8 cellular contexts compared by ENCODE assay signal in genomic region chr1:25520446-25521061, GRCh38. TPM values are rescaled to one million over a fixed set of nuclear protein-coding genes. Genes with fewer than 3 reads are reported as not detected.
DNase-seq lines count a peak whose midpoint lies in the region; ATAC-seq and TF ChIP-seq lines count a peak whose summit lies in the region.

No MANE protein-coding gene starts in this region.

- no peak overlapping the region for H3K27ac ChIP-seq in heart left ventricle

- no peaks in the 10 kb centered on the region for H3K36me3 ChIP-seq in heart left ventricle

- no peak overlapping the region for H3K4me3 ChIP-seq in heart left ventricle
- H3K4me3 ChIP-seq in retinal pigment epithelial cell (ENCODE audit: low read length): no peak overlapping the region

- WGBS in heart left ventricle, 4 donors: 8 to 20% (median 13%) methylated on average over 4 of the region's 4 CpGs

- TF ChIP-seq EP300 in Ishikawa (IDR thresholded peaks at IDR 0.05; ENCODE audit: borderline replicate concordance): no peak

- intact Hi-C loops in heart left ventricle (cut with DNase I): loop anchor here in 7 of 10 donors (5.0 to 10.0 kb wide), 6 partner anchors 113 to 292 kb away; partner anchors contain the start of gene RSRP1 (in 1 of the 7)

- TF ChIP-seq POLR2A in heart left ventricle (IDR thresholded peaks at IDR 0.05): no peak

- peak; percentile 73 to 88 (median 84) for TF ChIP-seq CTCF in heart left ventricle (IDR thresholded peaks at IDR 0.05)
- TF ChIP-seq CTCF in retinal pigment epithelial cell (conservative IDR thresholded peaks at IDR 0.05; ENCODE audit: low read depth, low read length): peak; percentile 84

- ATAC-seq in SK-N-SH treated with all-trans-retinoic acid at 6 μM for 48 hours: peak; percentile 73
- ATAC-seq in heart left ventricle: peak in 2 of 4 donors; percentile 36 to 55
- no peak for ATAC-seq in GM21360 (IDR thresholded peaks at IDR 0.05; ENCODE audit: unreplicated experiment)

- peak; percentile 82 for DNase-seq in COLO668 (lab: John Stamatoyannopoulos, UW; ENCODE audit: unreplicated experiment)
- DNase-seq in activated naive CD4-positive, alpha-beta T cell treated with anti-CD3 and anti-CD28 coated beads, Interleukin-2, amount 50 U/mL, for 16 hours: peak; percentile 76
- peak in 3 of 5 donors; percentile 51 to 68 (median 56) for DNase-seq in heart left ventricle
- DNase-seq in retinal pigment epithelial cell (ENCODE audit: low read depth): no peak
- no peak for DNase-seq in amniotic stem cell (lab: John Stamatoyannopoulos, UW)

- TF ChIP-seq RAD21 in Ishikawa (IDR thresholded peaks at IDR 0.05; ENCODE audit: low read depth): peak; percentile 67

- H3K27me3 ChIP-seq in heart left ventricle: no peaks in the 10 kb centered on the region

- H3K9me3 ChIP-seq in heart left ventricle: peaks cover 0 to 7% (median 0%) of the 10 kb centered on the region in 12 donors

- peaks cover 0 to 6% (median 0%) of the 10 kb centered on the region in 12 donors for H3K4me1 ChIP-seq in heart left ventricle

TF ChIP-seq in Ishikawa, 13 proteins besides CTCF, POLR2A, EP300 and RAD21:
- TF ChIP-seq TCF12 (IDR thresholded peaks at IDR 0.05; ENCODE audit: low read depth) (no peak), MAX (IDR thresholded peaks at IDR 0.05) (no peak), CEBPB (IDR thresholded peaks at IDR 0.05) (no peak), NFIC (IDR thresholded peaks at IDR 0.05) (no peak), USF1 (IDR thresholded peaks at IDR 0.05) (no peak), REST (IDR thresholded peaks at IDR 0.05; ENCODE audit: low read depth) (no peak), TEAD4 (IDR thresholded peaks at IDR 0.05) (no peak), FOXM1 (IDR thresholded peaks at IDR 0.05; ENCODE audit: borderline replicate concordance, low read depth) (no peak), YY1 (IDR thresholded peaks at IDR 0.05; ENCODE audit: low read depth) (no peak), ZBTB7A (IDR thresholded peaks at IDR 0.05; ENCODE audit: low read depth) (no peak)

TF ChIP-seq in SK-N-SH treated with all-trans-retinoic acid at 6 μM for 48 hours, 23 proteins besides CTCF, POLR2A, EP300 and RAD21:
- TF ChIP-seq BACH2 (CRISPR knock-in tag; IDR thresholded peaks at IDR 0.05; ENCODE audit: borderline replicate concordance) (no peak), SNAI2 (CRISPR knock-in tag; IDR thresholded peaks at IDR 0.05) (no peak)

RNA-seq across cellular contexts. Expression of gene LDLRAP1, which starts 22.9 kb away (rescaled TPM):
- 10 to 100 TPM in 8 of 9 donors, 1 to 10 TPM in 1; 9.9 to 17.4 (median 13.3) TPM for total RNA-seq in heart left ventricle
- polyA plus RNA-seq in heart left ventricle: 10 to 100 TPM in 1 of 2 donors, 1 to 10 TPM in 1; 9.0 to 15.4 TPM

Comparison
In these comparisons a context has a peak if more than half of its experiments do, and no peak if none do; other contexts are left out.
1. DNase-seq: peak in COLO668 (single experiment), activated naive CD4-positive, alpha-beta T cell treated with anti-CD3 and anti-CD28 coated beads, Interleukin-2, amount 50 U/mL, for 16 hours (single experiment) and heart left ventricle (3 of 5); none in retinal pigment epithelial cell (single experiment) and amniotic stem cell (single experiment).